In the genomic region with DNA sequence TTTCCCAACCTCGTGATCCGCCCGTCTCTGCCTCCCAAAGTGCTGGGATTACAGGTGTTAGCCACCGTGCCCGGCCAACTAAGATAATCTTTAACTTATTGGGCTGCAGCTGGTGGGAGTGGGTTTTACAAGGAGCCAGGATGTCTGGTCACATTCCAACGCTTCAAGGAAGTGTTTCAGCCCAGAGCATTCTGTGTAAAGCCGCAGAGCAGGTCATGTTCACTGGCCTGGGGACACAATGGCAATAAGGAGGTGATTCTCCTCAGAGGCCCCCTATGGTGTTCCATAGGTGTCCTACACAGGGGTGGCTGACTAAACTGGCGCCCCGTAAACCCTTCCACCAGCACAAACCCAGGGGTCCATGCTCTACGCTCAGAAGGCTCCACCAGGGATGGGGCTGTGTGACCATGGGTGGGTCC, we compare ENCODE assay signal across 1 cellular context.
TF ChIP-seq lines count a peak whose summit lies in the region.

No MANE protein-coding gene starts in this region.

TF ChIP-seq in HepG2, 621 proteins besides CTCF, POLR2A, EP300 and RAD21 (continued from another document and continues in another):
- TF ChIP-seq ZNF446 (CRISPR knock-in tag; IDR thresholded peaks at IDR 0.05): no peak
- TF ChIP-seq, protein P1, sequence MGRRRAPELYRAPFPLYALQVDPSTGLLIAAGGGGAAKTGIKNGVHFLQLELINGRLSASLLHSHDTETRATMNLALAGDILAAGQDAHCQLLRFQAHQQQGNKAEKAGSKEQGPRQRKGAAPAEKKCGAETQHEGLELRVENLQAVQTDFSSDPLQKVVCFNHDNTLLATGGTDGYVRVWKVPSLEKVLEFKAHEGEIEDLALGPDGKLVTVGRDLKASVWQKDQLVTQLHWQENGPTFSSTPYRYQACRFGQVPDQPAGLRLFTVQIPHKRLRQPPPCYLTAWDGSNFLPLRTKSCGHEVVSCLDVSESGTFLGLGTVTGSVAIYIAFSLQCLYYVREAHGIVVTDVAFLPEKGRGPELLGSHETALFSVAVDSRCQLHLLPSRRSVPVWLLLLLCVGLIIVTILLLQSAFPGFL (CRISPR knock-in tag; IDR thresholded peaks at IDR 0.05): no peak
- TF ChIP-seq ZNF30 (CRISPR knock-in tag; IDR thresholded peaks at IDR 0.05): no peak
- no peak for TF ChIP-seq ZNF781 (CRISPR knock-in tag; IDR thresholded peaks at IDR 0.05; ENCODE audit: borderline replicate concordance, not compliant biosample characterization)
- TF ChIP-seq, protein P2, sequence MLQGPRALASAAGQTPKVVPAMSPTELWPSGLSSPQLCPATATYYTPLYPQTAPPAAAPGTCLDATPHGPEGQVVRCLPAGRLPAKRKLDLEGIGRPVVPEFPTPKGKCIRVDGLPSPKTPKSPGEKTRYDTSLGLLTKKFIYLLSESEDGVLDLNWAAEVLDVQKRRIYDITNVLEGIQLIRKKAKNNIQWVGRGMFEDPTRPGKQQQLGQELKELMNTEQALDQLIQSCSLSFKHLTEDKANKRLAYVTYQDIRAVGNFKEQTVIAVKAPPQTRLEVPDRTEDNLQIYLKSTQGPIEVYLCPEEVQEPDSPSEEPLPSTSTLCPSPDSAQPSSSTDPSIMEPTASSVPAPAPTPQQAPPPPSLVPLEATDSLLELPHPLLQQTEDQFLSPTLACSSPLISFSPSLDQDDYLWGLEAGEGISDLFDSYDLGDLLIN (CRISPR knock-in tag; IDR thresholded peaks at IDR 0.05; ENCODE audit: borderline replicate concordance): 0 out of 2 replicates have a peak, but pooled peaks have one; percentile 45
- TF ChIP-seq ZNF331 (CRISPR knock-in tag; IDR thresholded peaks at IDR 0.05): peak; percentile 50
- TF ChIP-seq, protein P3, sequence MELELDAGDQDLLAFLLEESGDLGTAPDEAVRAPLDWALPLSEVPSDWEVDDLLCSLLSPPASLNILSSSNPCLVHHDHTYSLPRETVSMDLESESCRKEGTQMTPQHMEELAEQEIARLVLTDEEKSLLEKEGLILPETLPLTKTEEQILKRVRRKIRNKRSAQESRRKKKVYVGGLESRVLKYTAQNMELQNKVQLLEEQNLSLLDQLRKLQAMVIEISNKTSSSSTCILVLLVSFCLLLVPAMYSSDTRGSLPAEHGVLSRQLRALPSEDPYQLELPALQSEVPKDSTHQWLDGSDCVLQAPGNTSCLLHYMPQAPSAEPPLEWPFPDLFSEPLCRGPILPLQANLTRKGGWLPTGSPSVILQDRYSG (CRISPR knock-in tag; IDR thresholded peaks at IDR 0.05): no peak
- TF ChIP-seq CENPX (CRISPR knock-in tag; IDR thresholded peaks at IDR 0.05): no peak
- 0 out of 2 replicates have a peak, but pooled peaks have one; percentile 46 for TF ChIP-seq ZNF598 (CRISPR knock-in tag; IDR thresholded peaks at IDR 0.05; ENCODE audit: borderline replicate concordance)
- TF ChIP-seq, protein P4, sequence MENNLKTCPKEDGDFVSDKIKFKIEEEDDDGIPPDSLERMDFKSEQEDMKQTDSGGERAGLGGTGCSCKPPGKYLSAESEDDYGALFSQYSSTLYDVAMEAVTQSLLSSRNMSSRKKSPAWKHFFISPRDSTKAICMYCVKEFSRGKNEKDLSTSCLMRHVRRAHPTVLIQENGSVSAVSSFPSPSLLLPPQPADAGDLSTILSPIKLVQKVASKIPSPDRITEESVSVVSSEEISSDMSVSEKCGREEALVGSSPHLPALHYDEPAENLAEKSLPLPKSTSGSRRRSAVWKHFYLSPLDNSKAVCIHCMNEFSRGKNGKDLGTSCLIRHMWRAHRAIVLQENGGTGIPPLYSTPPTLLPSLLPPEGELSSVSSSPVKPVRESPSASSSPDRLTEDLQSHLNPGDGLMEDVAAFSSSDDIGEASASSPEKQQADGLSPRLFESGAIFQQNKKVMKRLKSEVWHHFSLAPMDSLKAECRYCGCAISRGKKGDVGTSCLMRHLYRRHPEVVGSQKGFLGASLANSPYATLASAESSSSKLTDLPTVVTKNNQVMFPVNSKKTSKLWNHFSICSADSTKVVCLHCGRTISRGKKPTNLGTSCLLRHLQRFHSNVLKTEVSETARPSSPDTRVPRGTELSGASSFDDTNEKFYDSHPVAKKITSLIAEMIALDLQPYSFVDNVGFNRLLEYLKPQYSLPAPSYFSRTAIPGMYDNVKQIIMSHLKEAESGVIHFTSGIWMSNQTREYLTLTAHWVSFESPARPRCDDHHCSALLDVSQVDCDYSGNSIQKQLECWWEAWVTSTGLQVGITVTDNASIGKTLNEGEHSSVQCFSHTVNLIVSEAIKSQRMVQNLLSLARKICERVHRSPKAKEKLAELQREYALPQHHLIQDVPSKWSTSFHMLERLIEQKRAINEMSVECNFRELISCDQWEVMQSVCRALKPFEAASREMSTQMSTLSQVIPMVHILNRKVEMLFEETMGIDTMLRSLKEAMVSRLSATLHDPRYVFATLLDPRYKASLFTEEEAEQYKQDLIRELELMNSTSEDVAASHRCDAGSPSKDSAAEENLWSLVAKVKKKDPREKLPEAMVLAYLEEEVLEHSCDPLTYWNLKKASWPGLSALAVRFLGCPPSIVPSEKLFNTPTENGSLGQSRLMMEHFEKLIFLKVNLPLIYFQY (CRISPR knock-in tag; IDR thresholded peaks at IDR 0.05; ENCODE audit: borderline replicate concordance): peak; percentile 49; the same call in 1 of the 2 replicates
- no peak for TF ChIP-seq FOSL2 (CRISPR knock-in tag; IDR thresholded peaks at IDR 0.05)
- no peak for TF ChIP-seq KDM1A (CRISPR knock-in tag; IDR thresholded peaks at IDR 0.05)
- no peak for TF ChIP-seq REL (CRISPR knock-in tag; conservative IDR thresholded peaks at IDR 0.05)
- no peak for TF ChIP-seq JUNB (CRISPR knock-in tag; IDR thresholded peaks at IDR 0.05; ENCODE audit: borderline replicate concordance)
- TF ChIP-seq MAF1 (CRISPR knock-in tag; IDR thresholded peaks at IDR 0.05; ENCODE audit: borderline replicate concordance): no peak
- TF ChIP-seq MIXL1 (CRISPR knock-in tag; IDR thresholded peaks at IDR 0.05): no peak
- TF ChIP-seq STAG1 (CRISPR knock-in tag; IDR thresholded peaks at IDR 0.05): no peak
- TF ChIP-seq, protein P5, sequence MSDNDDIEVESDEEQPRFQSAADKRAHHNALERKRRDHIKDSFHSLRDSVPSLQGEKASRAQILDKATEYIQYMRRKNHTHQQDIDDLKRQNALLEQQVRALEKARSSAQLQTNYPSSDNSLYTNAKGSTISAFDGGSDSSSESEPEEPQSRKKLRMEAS (IDR thresholded peaks at IDR 0.05): peak; percentile 14; the same call in 1 of the 2 replicates
- TF ChIP-seq MED1 (CRISPR knock-in tag; IDR thresholded peaks at IDR 0.05): peak; percentile 40; the same call in 1 of the 2 replicates
- TF ChIP-seq SALL1 (CRISPR knock-in tag; IDR thresholded peaks at IDR 0.05): peak; percentile 45
- no peak for TF ChIP-seq CEBPG (CRISPR knock-in tag; IDR thresholded peaks at IDR 0.05)
- no peak for TF ChIP-seq SRF (IDR thresholded peaks at IDR 0.05; ENCODE audit: low read depth, low read length)
- no peak for TF ChIP-seq NFRKB (IDR thresholded peaks at IDR 0.05)
- no peak for TF ChIP-seq ZFYVE20 (CRISPR knock-in tag; IDR thresholded peaks at IDR 0.05; ENCODE audit: borderline replicate concordance, low read depth)
- TF ChIP-seq, protein P6, sequence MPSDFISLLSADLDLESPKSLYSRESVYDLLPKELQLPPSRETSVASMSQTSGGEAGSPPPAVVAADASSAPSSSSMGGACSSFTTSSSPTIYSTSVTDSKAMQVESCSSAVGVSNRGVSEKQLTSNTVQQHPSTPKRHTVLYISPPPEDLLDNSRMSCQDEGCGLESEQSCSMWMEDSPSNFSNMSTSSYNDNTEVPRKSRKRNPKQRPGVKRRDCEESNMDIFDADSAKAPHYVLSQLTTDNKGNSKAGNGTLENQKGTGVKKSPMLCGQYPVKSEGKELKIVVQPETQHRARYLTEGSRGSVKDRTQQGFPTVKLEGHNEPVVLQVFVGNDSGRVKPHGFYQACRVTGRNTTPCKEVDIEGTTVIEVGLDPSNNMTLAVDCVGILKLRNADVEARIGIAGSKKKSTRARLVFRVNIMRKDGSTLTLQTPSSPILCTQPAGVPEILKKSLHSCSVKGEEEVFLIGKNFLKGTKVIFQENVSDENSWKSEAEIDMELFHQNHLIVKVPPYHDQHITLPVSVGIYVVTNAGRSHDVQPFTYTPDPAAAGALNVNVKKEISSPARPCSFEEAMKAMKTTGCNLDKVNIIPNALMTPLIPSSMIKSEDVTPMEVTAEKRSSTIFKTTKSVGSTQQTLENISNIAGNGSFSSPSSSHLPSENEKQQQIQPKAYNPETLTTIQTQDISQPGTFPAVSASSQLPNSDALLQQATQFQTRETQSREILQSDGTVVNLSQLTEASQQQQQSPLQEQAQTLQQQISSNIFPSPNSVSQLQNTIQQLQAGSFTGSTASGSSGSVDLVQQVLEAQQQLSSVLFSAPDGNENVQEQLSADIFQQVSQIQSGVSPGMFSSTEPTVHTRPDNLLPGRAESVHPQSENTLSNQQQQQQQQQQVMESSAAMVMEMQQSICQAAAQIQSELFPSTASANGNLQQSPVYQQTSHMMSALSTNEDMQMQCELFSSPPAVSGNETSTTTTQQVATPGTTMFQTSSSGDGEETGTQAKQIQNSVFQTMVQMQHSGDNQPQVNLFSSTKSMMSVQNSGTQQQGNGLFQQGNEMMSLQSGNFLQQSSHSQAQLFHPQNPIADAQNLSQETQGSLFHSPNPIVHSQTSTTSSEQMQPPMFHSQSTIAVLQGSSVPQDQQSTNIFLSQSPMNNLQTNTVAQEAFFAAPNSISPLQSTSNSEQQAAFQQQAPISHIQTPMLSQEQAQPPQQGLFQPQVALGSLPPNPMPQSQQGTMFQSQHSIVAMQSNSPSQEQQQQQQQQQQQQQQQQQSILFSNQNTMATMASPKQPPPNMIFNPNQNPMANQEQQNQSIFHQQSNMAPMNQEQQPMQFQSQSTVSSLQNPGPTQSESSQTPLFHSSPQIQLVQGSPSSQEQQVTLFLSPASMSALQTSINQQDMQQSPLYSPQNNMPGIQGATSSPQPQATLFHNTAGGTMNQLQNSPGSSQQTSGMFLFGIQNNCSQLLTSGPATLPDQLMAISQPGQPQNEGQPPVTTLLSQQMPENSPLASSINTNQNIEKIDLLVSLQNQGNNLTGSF (CRISPR knock-in tag; IDR thresholded peaks at IDR 0.05): no peak
- TF ChIP-seq, protein P7, sequence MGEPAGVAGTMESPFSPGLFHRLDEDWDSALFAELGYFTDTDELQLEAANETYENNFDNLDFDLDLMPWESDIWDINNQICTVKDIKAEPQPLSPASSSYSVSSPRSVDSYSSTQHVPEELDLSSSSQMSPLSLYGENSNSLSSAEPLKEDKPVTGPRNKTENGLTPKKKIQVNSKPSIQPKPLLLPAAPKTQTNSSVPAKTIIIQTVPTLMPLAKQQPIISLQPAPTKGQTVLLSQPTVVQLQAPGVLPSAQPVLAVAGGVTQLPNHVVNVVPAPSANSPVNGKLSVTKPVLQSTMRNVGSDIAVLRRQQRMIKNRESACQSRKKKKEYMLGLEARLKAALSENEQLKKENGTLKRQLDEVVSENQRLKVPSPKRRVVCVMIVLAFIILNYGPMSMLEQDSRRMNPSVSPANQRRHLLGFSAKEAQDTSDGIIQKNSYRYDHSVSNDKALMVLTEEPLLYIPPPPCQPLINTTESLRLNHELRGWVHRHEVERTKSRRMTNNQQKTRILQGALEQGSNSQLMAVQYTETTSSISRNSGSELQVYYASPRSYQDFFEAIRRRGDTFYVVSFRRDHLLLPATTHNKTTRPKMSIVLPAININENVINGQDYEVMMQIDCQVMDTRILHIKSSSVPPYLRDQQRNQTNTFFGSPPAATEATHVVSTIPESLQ (CRISPR knock-in tag; conservative IDR thresholded peaks at IDR 0.05): no peak
- TF ChIP-seq YY1 (IDR thresholded peaks at IDR 0.05; ENCODE audit: insufficient read depth, insufficient replicate concordance, low read depth, low read length): no peak
- peak; percentile 69; the same call in 1 of the 2 replicates for TF ChIP-seq TSC22D2 (CRISPR knock-in tag; IDR thresholded peaks at IDR 0.05; ENCODE audit: borderline replicate concordance)
- peak; percentile 36; the same call in 1 of the 2 replicates for TF ChIP-seq ZNF205 (CRISPR knock-in tag; IDR thresholded peaks at IDR 0.05)
- TF ChIP-seq TCF7L2 (IDR thresholded peaks at IDR 0.05; ENCODE audit: low read depth, low read length): no peak
- TF ChIP-seq, protein P8, sequence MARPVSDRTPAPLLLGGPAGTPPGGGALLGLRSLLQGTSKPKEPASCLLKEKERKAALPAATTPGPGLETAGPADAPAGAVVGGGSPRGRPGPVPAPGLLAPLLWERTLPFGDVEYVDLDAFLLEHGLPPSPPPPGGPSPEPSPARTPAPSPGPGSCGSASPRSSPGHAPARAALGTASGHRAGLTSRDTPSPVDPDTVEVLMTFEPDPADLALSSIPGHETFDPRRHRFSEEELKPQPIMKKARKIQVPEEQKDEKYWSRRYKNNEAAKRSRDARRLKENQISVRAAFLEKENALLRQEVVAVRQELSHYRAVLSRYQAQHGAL (CRISPR knock-in tag; IDR thresholded peaks at IDR 0.05; ENCODE audit: not compliant biosample characterization): no peak
- TF ChIP-seq FOXK1 (CRISPR knock-in tag; IDR thresholded peaks at IDR 0.05; ENCODE audit: borderline replicate concordance, low read depth): 0 out of 2 replicates have a peak, but pooled peaks have one; percentile 4
- TF ChIP-seq, protein P9, sequence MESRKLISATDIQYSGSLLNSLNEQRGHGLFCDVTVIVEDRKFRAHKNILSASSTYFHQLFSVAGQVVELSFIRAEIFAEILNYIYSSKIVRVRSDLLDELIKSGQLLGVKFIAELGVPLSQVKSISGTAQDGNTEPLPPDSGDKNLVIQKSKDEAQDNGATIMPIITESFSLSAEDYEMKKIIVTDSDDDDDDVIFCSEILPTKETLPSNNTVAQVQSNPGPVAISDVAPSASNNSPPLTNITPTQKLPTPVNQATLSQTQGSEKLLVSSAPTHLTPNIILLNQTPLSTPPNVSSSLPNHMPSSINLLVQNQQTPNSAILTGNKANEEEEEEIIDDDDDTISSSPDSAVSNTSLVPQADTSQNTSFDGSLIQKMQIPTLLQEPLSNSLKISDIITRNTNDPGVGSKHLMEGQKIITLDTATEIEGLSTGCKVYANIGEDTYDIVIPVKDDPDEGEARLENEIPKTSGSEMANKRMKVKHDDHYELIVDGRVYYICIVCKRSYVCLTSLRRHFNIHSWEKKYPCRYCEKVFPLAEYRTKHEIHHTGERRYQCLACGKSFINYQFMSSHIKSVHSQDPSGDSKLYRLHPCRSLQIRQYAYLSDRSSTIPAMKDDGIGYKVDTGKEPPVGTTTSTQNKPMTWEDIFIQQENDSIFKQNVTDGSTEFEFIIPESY (CRISPR knock-in tag; IDR thresholded peaks at IDR 0.05): no peak; the same call in 1 of the 2 replicates
- TF ChIP-seq, protein P10, sequence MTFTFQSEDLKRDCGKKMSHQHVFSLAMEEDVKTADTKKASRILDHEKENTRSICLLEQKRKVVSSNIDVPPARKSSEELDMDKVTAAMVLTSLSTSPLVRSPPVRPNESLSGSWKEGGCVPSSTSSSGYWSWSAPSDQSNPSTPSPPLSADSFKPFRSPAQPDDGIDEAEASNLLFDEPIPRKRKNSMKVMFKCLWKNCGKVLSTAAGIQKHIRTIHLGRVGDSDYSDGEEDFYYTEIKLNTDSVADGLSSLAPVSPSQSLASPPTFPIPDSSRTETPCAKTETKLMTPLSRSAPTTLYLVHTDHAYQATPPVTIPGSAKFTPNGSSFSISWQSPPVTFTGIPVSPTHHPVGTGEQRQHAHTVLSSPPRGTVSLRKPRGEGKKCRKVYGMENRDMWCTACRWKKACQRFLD (CRISPR knock-in tag; IDR thresholded peaks at IDR 0.05; ENCODE audit: borderline replicate concordance): 0 out of 2 replicates have a peak, but pooled peaks have one; percentile 42
- TF ChIP-seq ELF4 (CRISPR knock-in tag; IDR thresholded peaks at IDR 0.05; ENCODE audit: borderline replicate concordance): no peak
- TF ChIP-seq EEA1 (CRISPR knock-in tag; IDR thresholded peaks at IDR 0.05; ENCODE audit: borderline replicate concordance): no peak
- TF ChIP-seq DNMT1 (CRISPR knock-in tag; IDR thresholded peaks at IDR 0.05): peak; percentile 56; the same call in 1 of the 2 replicates
- no peak for TF ChIP-seq SRSF4 (IDR thresholded peaks at IDR 0.05; ENCODE audit: low read depth, low read length, poor library complexity, severe bottlenecking)
- TF ChIP-seq ZNF138 (CRISPR knock-in tag; IDR thresholded peaks at IDR 0.05; ENCODE audit: low read depth): no peak
